13 cellular contexts compared by ENCODE assay signal in the genomic region with DNA sequence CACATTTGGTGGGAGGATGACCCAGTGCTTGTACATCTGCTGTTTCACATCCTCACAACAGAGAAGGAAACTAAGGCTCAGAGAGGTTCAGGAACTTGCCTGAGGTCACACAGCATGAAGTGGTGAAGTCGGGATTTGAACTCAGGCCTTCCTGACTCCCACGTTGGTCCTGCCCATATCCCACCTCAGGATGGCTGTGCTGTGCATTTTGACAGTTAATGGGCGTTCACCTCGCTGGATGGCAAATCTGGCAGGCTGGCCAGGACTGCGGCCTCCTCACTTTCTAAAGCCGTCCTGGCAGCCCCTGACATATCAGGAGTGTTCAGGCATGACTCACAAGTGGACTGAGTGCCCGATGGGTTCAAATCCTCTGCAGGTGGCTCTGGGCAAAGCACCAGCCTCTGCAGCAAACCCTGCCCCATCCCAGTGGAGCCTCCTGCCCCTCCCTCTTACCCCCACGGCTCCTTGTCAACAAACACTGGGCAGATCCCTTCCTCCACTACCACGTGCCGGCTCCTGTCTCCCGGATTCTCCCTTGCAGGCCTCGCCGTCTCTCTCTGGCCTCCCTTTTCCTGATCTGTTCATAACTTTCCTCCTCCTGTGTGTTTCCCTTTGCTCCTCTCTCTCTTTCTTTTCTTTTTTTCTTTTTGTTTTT. TPM values are rescaled to one million over a fixed set of nuclear protein-coding genes. Genes with fewer than 3 reads are reported as not detected.
A peak's percentile ranks its signal among the peaks of the same experiment; 100 is the strongest.
DNase-seq lines count a peak whose midpoint lies in the region; ATAC-seq and TF ChIP-seq lines count a peak whose summit lies in the region.
"Had no signal": no experiment of that assay in that cellular context is flagged by ENCODE, and none has a peak within 500 bp of the region (broad histone marks: within the 10 kb centered on the region; RNA-seq: fewer than 3 reads in every experiment).

No MANE protein-coding gene starts in this region.

- H3K27me3 Mint-ChIP-seq in HFFc6 (ENCODE audit: insufficient read depth): peaks cover 2% of the 10 kb centered on the region
- H3K27me3 Mint-ChIP-seq in effector memory CD8-positive, alpha-beta T cell: no peaks in the 10 kb centered on the region
- no peaks in the 10 kb centered on the region for H3K27me3 Mint-ChIP-seq in activated naive CD8-positive, alpha-beta T cell treated with anti-CD3 and anti-CD28 coated beads, Interleukin-2, amount 50 U/mL, for 24 hours
- H3K27me3 Mint-ChIP-seq: activated CD4-positive, alpha-beta T cell treated with anti-CD3 and anti-CD28 coated beads, Interleukin-2, amount 10 ng/mL, durations not matched to agents 7 days and 5 days had no signal

- no peak overlapping the region for H3K4me3 Mint-ChIP-seq in HFFc6
- no peak overlapping the region for H3K4me3 Mint-ChIP-seq in effector memory CD8-positive, alpha-beta T cell
- no peak overlapping the region for H3K4me3 Mint-ChIP-seq in activated naive CD8-positive, alpha-beta T cell treated with anti-CD3 and anti-CD28 coated beads, Interleukin-2, amount 50 U/mL, for 24 hours
- H3K4me3 Mint-ChIP-seq: activated CD4-positive, alpha-beta T cell treated with anti-CD3 and anti-CD28 coated beads, Interleukin-2, amount 10 ng/mL, durations not matched to agents 7 days and 5 days had no signal

- no peaks in the 10 kb centered on the region for H3K9me3 Mint-ChIP-seq in HFFc6
- H3K9me3 Mint-ChIP-seq in effector memory CD8-positive, alpha-beta T cell: no peaks in the 10 kb centered on the region
- no peaks in the 10 kb centered on the region for H3K9me3 Mint-ChIP-seq in activated naive CD8-positive, alpha-beta T cell treated with anti-CD3 and anti-CD28 coated beads, Interleukin-2, amount 50 U/mL, for 24 hours
- H3K9me3 Mint-ChIP-seq: activated CD4-positive, alpha-beta T cell treated with anti-CD3 and anti-CD28 coated beads, Interleukin-2, amount 10 ng/mL, durations not matched to agents 7 days and 5 days had no signal

- TF ChIP-seq CTCF in HFFc6 (IDR thresholded peaks at IDR 0.05): no peak

- peaks cover 67% of the 10 kb centered on the region for H3K4me1 Mint-ChIP-seq in HFFc6 (ENCODE audit: low read depth)
- peaks cover 20 to 26% of the 10 kb centered on the region in 2 donors for H3K4me1 Mint-ChIP-seq in effector memory CD8-positive, alpha-beta T cell (ENCODE audit: low read depth in 2 of 2)
- H3K4me1 Mint-ChIP-seq in activated naive CD8-positive, alpha-beta T cell treated with anti-CD3 and anti-CD28 coated beads, Interleukin-2, amount 50 U/mL, for 24 hours: peaks cover 34% of the 10 kb centered on the region

- intact Hi-C loops in sciatic nerve (cut with DNase I): no loop called here

- peak; percentile 55 for ATAC-seq in sciatic nerve
- ATAC-seq in effector memory CD8-positive, alpha-beta T cell (replicated peaks): no peak
- no peak for ATAC-seq in activated naive CD8-positive, alpha-beta T cell treated with anti-CD3 and anti-CD28 coated beads, Interleukin-2, amount 50 U/mL, for 24 hours

- H3K36me3 ChIP-seq in H7 (replicated peaks; ENCODE audit: control insufficient read depth, insufficient read depth, low read length): no peaks in the 10 kb centered on the region

- DNase-seq in HFFc6: no peak
- DNase-seq in SHP77 treated with DMSO at 0.1 percent for 48 hours (lab: John Stamatoyannopoulos, UW): peak; percentile 31
- peak; percentile 72 for DNase-seq in glomerular visceral epithelial cell (ENCODE audit: extremely low spot score)
- DNase-seq in sciatic nerve (ENCODE audit: low spot score): no peak
- DNase-seq in effector memory CD8-positive, alpha-beta T cell: no peak
- DNase-seq in NCI-H2227 treated with DMSO at 0.1 percent for 48 hours (lab: John Stamatoyannopoulos, UW): no peak
- DNase-seq in H7: no peak
- DNase-seq in activated naive CD8-positive, alpha-beta T cell treated with anti-CD3 and anti-CD28 coated beads, Interleukin-2, amount 50 U/mL, for 24 hours: no peak
- DNase-seq: activated CD4-positive, alpha-beta T cell treated with anti-CD3 and anti-CD28 coated beads, Interleukin-2, amount 10 ng/mL, durations not matched to agents 7 days and 5 days; glutamatergic neuron; mammary epithelial cell had no signal

- H3K36me3 Mint-ChIP-seq in HFFc6 (ENCODE audit: low read depth): no peaks in the 10 kb centered on the region
- peaks cover 3% of the 10 kb centered on the region for H3K36me3 Mint-ChIP-seq in effector memory CD8-positive, alpha-beta T cell (ENCODE audit: insufficient read depth)
- H3K36me3 Mint-ChIP-seq in activated naive CD8-positive, alpha-beta T cell treated with anti-CD3 and anti-CD28 coated beads, Interleukin-2, amount 50 U/mL, for 24 hours (ENCODE audit: low read depth): no peaks in the 10 kb centered on the region

- no peak overlapping the region for H3K4me3 ChIP-seq in H7 (ENCODE audit: insufficient read depth, low read depth, low read length)
- H3K4me3 ChIP-seq: coronary artery, GM12878 had no signal

- peak overlapping the region; percentile 86 for H3K27ac Mint-ChIP-seq in HFFc6
- peak overlapping the region in 1 of 2 donors; percentile 67 for H3K27ac Mint-ChIP-seq in effector memory CD8-positive, alpha-beta T cell
- H3K27ac Mint-ChIP-seq in activated naive CD8-positive, alpha-beta T cell treated with anti-CD3 and anti-CD28 coated beads, Interleukin-2, amount 50 U/mL, for 24 hours: no peak overlapping the region

- H3K27me3 ChIP-seq in H7 (ENCODE audit: control insufficient read depth, insufficient read depth, low read length): no peaks in the 10 kb centered on the region

RNA-seq across cellular contexts. Expression of a gene that starts 29.2 kb away (rescaled TPM):
- total RNA-seq in HFFc6 (2021; fragmentation: NEBNext Ultra II Directional; extraction: Animal tissue kit (Norgen Biotek cat#: 25700)): 10 to 100 TPM; 27.4 to 37.2 (median 33.2) TPM
- 144 TPM for total RNA-seq in sciatic nerve
- 13.3 and 26.9 TPM in 2 replicates for total RNA-seq in H7 (2014; rRNA removed; shearing (Covaris generic))

RNA-seq across cellular contexts. Expression of a gene that starts 47.8 kb away (rescaled TPM):
- 10 to 100 TPM; 20.2 to 26.1 (median 24.5) TPM for total RNA-seq in HFFc6 (2021; fragmentation: NEBNext Ultra II Directional; extraction: Animal tissue kit (Norgen Biotek cat#: 25700))
- total RNA-seq in sciatic nerve: 59.2 TPM
- 63.7 and 71.8 TPM in 2 replicates for total RNA-seq in H7 (2014; rRNA removed; shearing (Covaris generic))

Comparison
In these comparisons a context has a peak if more than half of its experiments do, and no peak if none do; other contexts are left out.
1. DNase-seq: peak in SHP77 treated with DMSO at 0.1 percent for 48 hours (single experiment) and glomerular visceral epithelial cell (single experiment); none in HFFc6 (single experiment), sciatic nerve (single experiment), effector memory CD8-positive, alpha-beta T cell (0 of 3), NCI-H2227 treated with DMSO at 0.1 percent for 48 hours (single experiment), H7 (single experiment) and activated naive CD8-positive, alpha-beta T cell treated with anti-CD3 and anti-CD28 coated beads, Interleukin-2, amount 50 U/mL, for 24 hours (single experiment).